25 cellular contexts compared by ENCODE assay signal in the genomic region with DNA sequence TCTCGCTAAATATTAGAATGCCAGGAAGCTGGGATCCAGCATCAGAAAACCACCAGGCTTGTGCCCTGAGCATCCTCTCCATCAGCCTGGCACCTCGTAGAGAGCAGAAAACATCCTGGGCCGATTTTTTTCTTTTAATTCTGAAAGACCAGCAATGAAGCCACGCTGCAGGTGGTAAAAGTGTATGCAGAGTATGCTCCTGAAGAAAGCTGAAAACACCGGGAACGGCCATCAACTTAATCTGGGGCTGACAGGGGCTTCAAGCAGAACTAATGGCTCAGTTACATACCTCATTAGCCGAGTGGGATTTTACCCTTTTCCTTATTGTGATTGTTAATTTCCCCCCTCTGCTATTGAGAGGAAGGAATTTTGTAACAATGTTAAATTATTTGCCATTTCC.
"Had no signal": no experiment of that assay in that cellular context is flagged by ENCODE, and none has a peak within 500 bp of the region (broad histone marks: within the 10 kb centered on the region; RNA-seq: fewer than 3 reads in every experiment).

No MANE protein-coding gene starts in this region.

- H3K4me1 Mint-ChIP-seq: immature natural killer cell had no signal

- ATAC-seq: esophagus mucosa; heart right ventricle; left cardiac atrium; left ventricle myocardium superior; natural killer cell treated with Interleukin-12 subunit alpha and Interleukin-12 subunit beta and Interleukin-15 and Interleukin-18, amount 100 ng/mL, for 72 hours; right cardiac atrium had no signal

- H3K4me3 Mint-ChIP-seq: immature natural killer cell; natural killer cell treated with Interleukin-12 subunit alpha and Interleukin-12 subunit beta and Interleukin-15 and Interleukin-18, amount 100 ng/mL, for 72 hours had no signal

- H3K9me3 ChIP-seq: colonic mucosa had no signal

- H3K4me3 ChIP-seq: colonic mucosa, heart right ventricle, lung, stomach, thoracic aorta, transverse colon had no signal

- FAIRE-seq: frontal cortex, kidney, small intestine had no signal

- H3K36me3 ChIP-seq: colonic mucosa, heart right ventricle, neutrophil, stomach, thoracic aorta, transverse colon had no signal

- H3K4me1 ChIP-seq: colonic mucosa had no signal

- H3K36me3 Mint-ChIP-seq: immature natural killer cell had no signal

- H3K27ac Mint-ChIP-seq: immature natural killer cell; natural killer cell treated with Interleukin-12 subunit alpha and Interleukin-12 subunit beta and Interleukin-15 and Interleukin-18, amount 100 ng/mL, for 72 hours had no signal

- DNase-seq: colonic mucosa; dermis blood vessel endothelial cell; effector CD4-positive, alpha-beta T cell; heart right ventricle; hypothalamus; immature natural killer cell; kidney; left cardiac atrium; left ventricle myocardium superior; mesenchymal stem cell; midbrain; posterior cingulate gyrus; right cardiac atrium; small intestine; stimulated activated CD4-positive, alpha-beta T cell treated with anti-CD3 and anti-CD28 coated beads, Interleukin-12 subunit alpha, Interleukin-12 subunit beta, amount 100 ng/mL, for 4 hours; stimulated activated naive CD4-positive, alpha-beta T cell; stomach; substantia nigra; transverse colon had no signal

- H3K27ac ChIP-seq: colonic mucosa, heart right ventricle, neutrophil, stomach, thoracic aorta, transverse colon had no signal
